In genomic region chr4:133891001-133891400, GRCh38 we compare ENCODE assay signal across 28 cellular contexts.
"Had no signal": no experiment of that assay in that cellular context is flagged by ENCODE, and none has a peak within 500 bp of the region (broad histone marks: within the 10 kb centered on the region; RNA-seq: fewer than 3 reads in every experiment).

No MANE protein-coding gene starts in this region.

- H3K27ac ChIP-seq: left lung, lower lobe of right lung, ovary, skin epidermis, stomach, testis, thyroid gland, transverse colon, upper lobe of left lung, vagina had no signal

- H3K4me3 Mint-ChIP-seq: naive B cell; natural killer cell; nephron progenitor cell; stimulated activated naive B cell treated with anti-CD40 and anti-IgM and Interleukin-4, amounts not matched to agents 10 μg/mL and 1 μg/mL and 100 μg/mL, for 72 hours had no signal

- H3K4me1 ChIP-seq: left lung, lower lobe of right lung, stomach, testis, thyroid gland, transverse colon, upper lobe of left lung, vagina had no signal

- DNase-seq: hippocampal formation; left colon; left lung; lower lobe of right lung; mammary epithelial cell; mesenchymal stem cell; naive B cell; natural killer cell; nephron progenitor cell; ovary; retina; right cardiac atrium; stimulated activated CD4-positive, alpha-beta T cell treated with anti-CD3 and anti-CD28 coated beads, Interleukin-12 subunit alpha, Interleukin-12 subunit beta, amount 100 ng/mL, for 4 hours; stimulated activated CD4-positive, alpha-beta T cell treated with anti-CD3 and anti-CD28 coated beads, Interleukin-15, amount 100 ng/mL, for 24 hours; stimulated activated CD4-positive, alpha-beta T cell treated with anti-CD3 and anti-CD28 coated beads, Interleukin-2, amount 100 ng/mL, for 24 hours; stimulated activated CD4-positive, alpha-beta T cell treated with anti-CD3 and anti-CD28 coated beads, Interleukin-4, amount 100 ng/mL, for 1 hour; stimulated activated naive B cell treated with anti-CD40 and anti-IgM and Interleukin-4, amounts not matched to agents 10 μg/mL and 1 μg/mL and 100 μg/mL, for 72 hours; stimulated activated naive CD8-positive, alpha-beta T cell treated with anti-CD3 and anti-CD28 coated beads, Interleukin-15, Interleukin-2, amounts not matched to agents 100 U/mL and 50 U/mL, for 24 hours; stomach; testis; thyroid gland; transverse colon; upper lobe of left lung had no signal

- H3K9me3 ChIP-seq: left lung, lower lobe of right lung, ovary, stomach, testis, thyroid gland, transverse colon, upper lobe of left lung, vagina had no signal

- H3K9me3 Mint-ChIP-seq: nephron progenitor cell had no signal

- H3K27me3 Mint-ChIP-seq: naive B cell; progenitor cell of endocrine pancreas; stimulated activated naive B cell treated with anti-CD40 and anti-IgM and Interleukin-4, amounts not matched to agents 10 μg/mL and 1 μg/mL and 100 μg/mL, for 72 hours had no signal

- H3K36me3 ChIP-seq: left lung, lower lobe of right lung, ovary, stomach, thyroid gland, transverse colon, upper lobe of left lung, vagina had no signal

- H3K27me3 ChIP-seq: left lung, ovary, stomach, testis, thyroid gland, transverse colon, upper lobe of left lung, vagina had no signal

- H3K27ac Mint-ChIP-seq: naive B cell; natural killer cell; nephron progenitor cell; progenitor cell of endocrine pancreas; stimulated activated naive B cell treated with anti-CD40 and anti-IgM and Interleukin-4, amounts not matched to agents 10 μg/mL and 1 μg/mL and 100 μg/mL, for 72 hours had no signal

- H3K4me1 Mint-ChIP-seq: naive B cell; natural killer cell; nephron progenitor cell; stimulated activated naive B cell treated with anti-CD40 and anti-IgM and Interleukin-4, amounts not matched to agents 10 μg/mL and 1 μg/mL and 100 μg/mL, for 72 hours had no signal

- ATAC-seq: left colon; left lung; lower lobe of right lung; natural killer cell; right cardiac atrium; sciatic nerve; stimulated activated naive B cell treated with anti-CD40 and anti-IgM and Interleukin-4, amounts not matched to agents 10 μg/mL and 1 μg/mL and 100 μg/mL, for 72 hours; stimulated activated naive CD8-positive, alpha-beta T cell treated with anti-CD3 and anti-CD28 coated beads, Interleukin-15, Interleukin-2, amounts not matched to agents 100 U/mL and 50 U/mL, for 24 hours had no signal

- H3K36me3 Mint-ChIP-seq: naive B cell; natural killer cell; stimulated activated naive B cell treated with anti-CD40 and anti-IgM and Interleukin-4, amounts not matched to agents 10 μg/mL and 1 μg/mL and 100 μg/mL, for 72 hours had no signal

- FAIRE-seq: keratinocyte had no signal

- H3K4me3 ChIP-seq: left lung, lower lobe of right lung, ovary, skin epidermis, stomach, testis, thyroid gland, transverse colon, upper lobe of left lung, vagina had no signal
